Comparison of ENCODE assay signal across 8 cellular contexts in the genomic region with DNA sequence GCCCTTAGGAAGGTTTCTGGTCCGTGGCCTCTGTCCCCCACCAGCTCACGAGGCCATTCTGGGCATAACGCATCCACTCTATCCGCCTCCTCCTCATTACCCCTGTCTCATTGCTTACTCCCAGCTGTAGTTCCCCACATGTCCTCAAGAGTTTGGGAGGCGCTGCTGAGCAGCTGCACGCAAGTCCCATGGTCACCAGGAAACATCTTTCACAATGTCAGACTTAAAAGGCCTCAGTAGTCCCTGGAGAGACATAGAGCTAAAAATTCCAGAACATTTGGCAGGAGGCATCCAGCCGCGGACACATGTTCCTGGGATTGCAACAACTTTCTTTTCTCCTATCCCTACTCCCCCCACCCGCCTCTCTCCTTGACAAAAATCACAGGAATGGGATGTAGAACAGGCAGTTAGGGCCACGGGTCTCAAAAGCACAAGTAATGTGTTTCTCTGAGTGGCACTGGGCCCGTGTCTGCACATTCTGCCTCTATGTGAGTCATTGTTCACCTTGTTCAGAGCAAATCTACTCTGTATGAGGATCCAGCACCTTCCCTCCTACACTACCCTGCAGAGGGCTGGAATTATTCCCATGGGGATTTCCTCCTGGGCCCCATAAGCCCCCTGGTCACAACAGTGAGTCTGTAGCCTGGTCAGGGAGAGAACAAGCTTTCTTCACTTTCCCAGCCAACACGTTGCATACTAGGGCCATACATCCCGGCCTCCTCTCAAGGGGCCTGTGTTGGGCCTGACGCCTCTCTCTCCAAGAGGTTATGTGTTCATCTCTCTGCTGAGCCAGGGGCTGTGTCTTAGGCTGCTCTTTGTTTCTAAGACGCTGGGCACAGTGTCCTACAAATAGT. TPM values are rescaled to one million over a fixed set of nuclear protein-coding genes. Genes with fewer than 3 reads are reported as not detected.
DNase-seq lines count a peak whose midpoint lies in the region; ATAC-seq and TF ChIP-seq lines count a peak whose summit lies in the region.

No MANE protein-coding gene starts in this region.

- H3K9ac ChIP-seq in parathyroid adenoma: no peak overlapping the region

- H2AFZ ChIP-seq in parathyroid adenoma: peak overlapping the region; percentile 10

- no peak overlapping the region for H3K4me3 ChIP-seq in A673 (ENCODE audit: low read depth, low read length, poor library complexity, severe bottlenecking)
- no peak overlapping the region for H3K4me3 ChIP-seq in Panc1 (ENCODE audit: low read depth in 2 of 2, low read length in 2 of 2)
- no peak overlapping the region for H3K4me3 ChIP-seq in parathyroid adenoma (ENCODE audit: low read depth, low read length)

- intact Hi-C loops in A673 (cut with micrococcal nuclease; ENCODE audit: unreplicated experiment) (loop anchor here (10.0 kb wide), 1 partner anchor 205 kb away; a partner anchor contains a TSS), Panc1 (cut with micrococcal nuclease; ENCODE audit: unreplicated experiment) (no loop called here)

- peaks cover 54% of the 10 kb centered on the region for H3K79me2 ChIP-seq in parathyroid adenoma

- H3K4me2 ChIP-seq in parathyroid adenoma (ENCODE audit: low read length): peak overlapping the region; percentile 27

- no peaks in the 10 kb centered on the region for H3K27me3 ChIP-seq in A673 (replicated peaks; ENCODE audit: insufficient read depth, low read depth, low read length, poor library complexity)
- peaks cover 6% of the 10 kb centered on the region for H3K27me3 ChIP-seq in Panc1 (ENCODE audit: control insufficient read depth, insufficient read depth, low read length)
- no peaks in the 10 kb centered on the region for H3K27me3 ChIP-seq in parathyroid adenoma (ENCODE audit: control insufficient read depth, insufficient read depth, low read length)

- CTCF ChIA-PET in A673 (lab: Charles Lee): interaction anchor here (0.6 to 1.5 kb wide), 3 partner anchors 9 to 74 kb away, joined by 5 to 10 read pairs (median 5); a partner anchor contains a TSS
- CTCF ChIA-PET in Panc1 (lab: Charles Lee): interaction anchor here (0.5 to 1.0 kb wide), 2 partner anchors 55 to 472 kb away, joined by 3 read pairs; no protein-coding TSS in a partner anchor

- H3K36me3 ChIP-seq in A673 (ENCODE audit: insufficient read depth, low read length, poor library complexity, severe bottlenecking) (peaks cover 93% of the 10 kb centered on the region), Panc1 (ENCODE audit: control insufficient read depth, insufficient read depth, low read length) (no peaks in the 10 kb centered on the region), parathyroid adenoma (ENCODE audit: control insufficient read depth, insufficient read depth, low read length) (no peaks in the 10 kb centered on the region)

- DNase-seq in A673 (ENCODE audit: low spot score): peak; percentile 88
- peak; percentile 36 for DNase-seq in Panc1 (ENCODE audit: low read depth, low spot score)
- DNase-seq in activated effector memory CD4-positive, alpha-beta T cell treated with Interleukin-2 at 50 U/mL for 16 hours: peak; percentile 56
- peak; percentile 77 for DNase-seq in germinal center (ENCODE audit: low spot score)
- DNase-seq in NCI-H1048 (lab: John Stamatoyannopoulos, UW): no peak
- no peak for DNase-seq in HPDE6-E6E7 (ENCODE audit: extremely low spot score)

- H3K9me3 ChIP-seq in A673 (ENCODE audit: low read depth, low read length, poor library complexity, severe bottlenecking): no peaks in the 10 kb centered on the region
- H3K9me3 ChIP-seq in Panc1 (ENCODE audit: control insufficient read depth, insufficient read depth, low read depth, low read length): no peaks in the 10 kb centered on the region
- H3K9me3 ChIP-seq in parathyroid adenoma (ENCODE audit: control insufficient read depth, low read length): no peaks in the 10 kb centered on the region

- peak overlapping the region; percentile 17 for H3K27ac ChIP-seq in A673 (ENCODE audit: low read depth, low read length, poor library complexity, severe bottlenecking)
- no peak overlapping the region for H3K27ac ChIP-seq in Panc1 (ENCODE audit: low read length)
- H3K27ac ChIP-seq in parathyroid adenoma: peak overlapping the region; percentile 67

- TF ChIP-seq CTCF in A673 (conservative IDR thresholded peaks at IDR 0.05; ENCODE audit: low read depth, low read length): peak; percentile 95
- peak; percentile 89 for TF ChIP-seq CTCF in GM12873 (IDR thresholded peaks at IDR 0.05; ENCODE audit: insufficient read depth, low read depth, low read length, missing control alignments)
- peak; percentile 92 for TF ChIP-seq CTCF in Panc1 (IDR thresholded peaks at IDR 0.05)
- TF ChIP-seq CTCF in parathyroid adenoma (IDR thresholded peaks at IDR 0.05): peak; percentile 96

- no TSS peak for BruUV-seq in A673 (replicated peaks; lab: Mats Ljungman, UMichigan)
- BruUV-seq in Panc1 (replicated peaks; lab: Mats Ljungman, UMichigan): no TSS peak

- POLR2A ChIA-PET in A673 (lab: Charles Lee; ENCODE audit: low non-redundant PET): no interaction called here
- POLR2A ChIA-PET in Panc1 (lab: Charles Lee): no interaction called here

- in situ Hi-C loops in Panc1 (cut with HindIII; ENCODE audit: low pct_unique_long_range_greater_than_20kb, low sequenced_read_pairs): no loop called here

- ATAC-seq in Panc1: peak; percentile 82

- H3K4me1 ChIP-seq in A673 (ENCODE audit: insufficient read depth, low read length, poor library complexity, severe bottlenecking) (peaks cover 15% of the 10 kb centered on the region), Panc1 (ENCODE audit: control insufficient read depth, insufficient read depth, low read length) (no peaks in the 10 kb centered on the region), parathyroid adenoma (peaks cover 38% of the 10 kb centered on the region)

RNA-seq across cellular contexts. Expression of a gene that starts 8.2 kb away (rescaled TPM):
- total RNA-seq in A673 (2021) (114 and 140 TPM in 2 replicates), Panc1 (2021; ENCODE audit: unreplicated experiment) (2.2 TPM)
- 0.53 TPM for polyA plus RNA-seq in Panc1 (2012; ENCODE audit: insufficient read length)

Comparison
In these comparisons a context has a peak if more than half of its experiments do, and no peak if none do; other contexts are left out.
1. DNase-seq: peak in A673 (single experiment), Panc1 (single experiment), activated effector memory CD4-positive, alpha-beta T cell treated with Interleukin-2 at 50 U/mL for 16 hours (single experiment) and germinal center (single experiment); none in NCI-H1048 (single experiment) and HPDE6-E6E7 (single experiment).
2. RNA of a gene that starts 8.2 kb away (total RNA-seq): 114 to 140 TPM in A673; 2.2 TPM in Panc1 (single experiment); every median in the first group is over 10 times any median in the second.
3. Peak in every context shown above with its lines, with median percentiles within 50 percentile points of each other: CTCF ChIP-seq.